Comparison of ENCODE assay signal across 22 cellular contexts in the genomic region with DNA sequence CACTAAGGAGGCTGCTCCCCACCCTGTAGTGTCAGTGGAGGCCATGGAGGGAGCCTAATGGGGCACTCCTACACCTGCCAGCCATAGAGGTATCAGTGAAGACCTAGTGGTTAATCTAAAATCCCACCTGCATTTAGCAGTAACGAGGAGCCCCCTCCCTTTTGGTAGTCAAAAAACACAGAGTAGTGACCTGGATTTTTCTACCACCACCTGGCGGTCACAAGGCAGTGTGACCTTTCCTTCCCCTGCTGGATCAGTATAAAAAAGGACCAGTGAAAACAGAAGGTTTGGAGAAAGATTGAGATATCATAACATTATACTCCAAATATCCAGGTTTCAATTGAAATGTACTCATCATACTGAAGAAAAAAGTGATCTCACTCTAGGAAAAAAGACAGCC.
"Had no signal": no experiment of that assay in that cellular context is flagged by ENCODE, and none has a peak within 500 bp of the region (broad histone marks: within the 10 kb centered on the region; RNA-seq: fewer than 3 reads in every experiment).

No MANE protein-coding gene starts in this region.

- ATAC-seq: activated T-cell treated with anti-CD3 and anti-CD28 coated beads, Interleukin-2, amount 50 U/mL, for 72 hours; foreskin keratinocyte; heart left ventricle; mucosa of descending colon; natural killer cell treated with Interleukin-12 subunit alpha and Interleukin-12 subunit beta and Interleukin-15 and Interleukin-18, amount 100 ng/mL, for 72 hours; right cardiac atrium; stimulated activated naive CD8-positive, alpha-beta T cell treated with anti-CD3 and anti-CD28 coated beads, Interleukin-15, Interleukin-2, amounts not matched to agents 100 U/mL and 50 U/mL, for 24 hours had no signal

- DNase-seq: activated CD4-positive, alpha-beta T cell treated with anti-CD3 and anti-CD28 coated beads for 4 hours; activated CD4-positive, alpha-beta T cell treated with anti-CD3 and anti-CD28 coated beads, Interleukin-2, amount 50 U/mL, for 4 hours; activated naive CD4-positive, alpha-beta T cell treated with Interleukin-2 at 50 U/mL for 16 hours; activated T-cell treated with anti-CD3 and anti-CD28 coated beads for 4 hours; activated T-cell treated with anti-CD3 and anti-CD28 coated beads, Interleukin-2, amount 50 U/mL, for 72 hours; anterior cingulate cortex; foreskin keratinocyte; heart left ventricle; islet precursor cell; left ventricle myocardium inferior; mucosa of descending colon; posterior cingulate gyrus; right cardiac atrium; stimulated activated CD4-positive, alpha-beta T cell treated with anti-CD3 and anti-CD28 coated beads, Interleukin-12 subunit alpha, Interleukin-12 subunit beta, amount 100 ng/mL, for 4 hours; stimulated activated CD4-positive, alpha-beta T cell treated with anti-CD3 and anti-CD28 coated beads, Interleukin-4, amount 100 ng/mL, for 1 hour; stimulated activated naive CD8-positive, alpha-beta T cell treated with anti-CD3 and anti-CD28 coated beads, Interleukin-15, Interleukin-2, amounts not matched to agents 100 U/mL and 50 U/mL, for 24 hours; substantia nigra had no signal

- H3K27me3 ChIP-seq: esophagus muscularis mucosa, foreskin keratinocyte, heart left ventricle, vagina had no signal

- H3K9me3 ChIP-seq: vagina had no signal

- H3K36me3 ChIP-seq: esophagus muscularis mucosa, heart left ventricle, left ventricle myocardium inferior, vagina had no signal

- H3K4me1 ChIP-seq: esophagus muscularis mucosa, foreskin keratinocyte, heart left ventricle, left ventricle myocardium inferior, vagina had no signal

- H3K27ac ChIP-seq: esophagus muscularis mucosa, foreskin keratinocyte, heart left ventricle, left ventricle myocardium inferior, skin epidermis, vagina had no signal

- H3K4me3 ChIP-seq: esophagus muscularis mucosa, heart left ventricle, left ventricle myocardium inferior, lung, mucosa of descending colon, skin epidermis, vagina had no signal
